13 cellular contexts compared by ENCODE assay signal in genomic region chr15:48355377-48355776, GRCh38. TPM values are rescaled to one million over a fixed set of nuclear protein-coding genes. Genes with fewer than 3 reads are reported as not detected.
DNase-seq lines count a peak whose midpoint lies in the region; ATAC-seq and TF ChIP-seq lines count a peak whose summit lies in the region.
"Had no signal": no experiment of that assay in that cellular context is flagged by ENCODE, and none has a peak within 500 bp of the region (broad histone marks: within the 10 kb centered on the region; RNA-seq: fewer than 3 reads in every experiment).

No MANE protein-coding gene starts in this region.

- peak; percentile 54 for ATAC-seq in gastroesophageal sphincter
- no peak for ATAC-seq in thoracic aorta (ENCODE audit: insufficient number of reproducible peaks, low FRiP score, low read depth)
- no peak for ATAC-seq in body of pancreas
- ATAC-seq: naive thymus-derived CD4-positive, alpha-beta T cell had no signal

- H3K27me3 ChIP-seq in gastroesophageal sphincter (no peaks in the 10 kb centered on the region), thoracic aorta (replicated peaks; ENCODE audit: insufficient read depth) (no peaks in the 10 kb centered on the region), body of pancreas (no peaks in the 10 kb centered on the region)

- H3K9me3 ChIP-seq in gastroesophageal sphincter (no peaks in the 10 kb centered on the region), thoracic aorta (no peaks in the 10 kb centered on the region), body of pancreas (no peaks in the 10 kb centered on the region)

- TF ChIP-seq CTCF in gastroesophageal sphincter (IDR thresholded peaks at IDR 0.05) (no peak), thoracic aorta (IDR thresholded peaks at IDR 0.05) (no peak), body of pancreas (IDR thresholded peaks at IDR 0.05) (no peak)

- WGBS in gastroesophageal sphincter (ENCODE audit: low coverage in 1 of 2), 2 donors = 75 to 82% methylated on average over 2 to 3 of the region's 6 CpGs
- WGBS in body of pancreas, 2 donors = 40 to 53% methylated on average over 5 to 6 of the region's 6 CpGs

- H3K4me3 ChIP-seq in gastroesophageal sphincter (no peak overlapping the region), thoracic aorta (peak overlapping the region; percentile 36), body of pancreas (no peak overlapping the region)

- intact Hi-C loops in body of pancreas (cut with DNase I) = no loop called here

- H3K36me3 ChIP-seq in gastroesophageal sphincter (no peaks in the 10 kb centered on the region), thoracic aorta (no peaks in the 10 kb centered on the region), body of pancreas (replicated peaks in 1 of 2; ENCODE audit: insufficient read depth in 1 of 2, low read depth in 2 of 2) (no peaks in the 10 kb centered on the region)

- TF ChIP-seq EP300 in gastroesophageal sphincter (IDR thresholded peaks at IDR 0.05) = no peak

- DNase-seq in SKM-1 treated with dmso at 0.1 percent for 144 hours (lab: John Stamatoyannopoulos, UW; ENCODE audit: unreplicated experiment) (peak; percentile 20), SKM-1 (lab: John Stamatoyannopoulos, UW; ENCODE audit: unreplicated experiment) (no peak), NCI-H226 (peak; percentile 38), thoracic aorta (ENCODE audit: low spot score) (no peak), NCI-H1694 (lab: John Stamatoyannopoulos, UW) (no peak), body of pancreas (no peak), NCI-H2196 (lab: John Stamatoyannopoulos, UW; ENCODE audit: unreplicated experiment) (no peak)
- DNase-seq: 8988T; glutamatergic neuron; naive thymus-derived CD4-positive, alpha-beta T cell; NCI-H526 treated with DMSO at 0.1 percent for 48 hours; stimulated activated CD4-positive, alpha-beta T cell treated with anti-CD3 and anti-CD28 coated beads, Interleukin-2, amount 100 ng/mL, for 24 hours had no signal

- H3K27ac ChIP-seq in gastroesophageal sphincter (peak overlapping the region in 1 of 4 donors; percentile 14), thoracic aorta (peak overlapping the region in 1 of 2 donors; percentile 41), body of pancreas (no peak overlapping the region)

- H3K4me1 ChIP-seq in gastroesophageal sphincter = peaks cover 0 to 18% (median 0%) of the 10 kb centered on the region in 3 donors
- H3K4me1 ChIP-seq in thoracic aorta (ENCODE audit: control insufficient read depth in 1 of 2, low read depth in 2 of 2) = peaks cover 6 to 29% of the 10 kb centered on the region in 2 donors
- no peaks in the 10 kb centered on the region for H3K4me1 ChIP-seq in body of pancreas

- TF ChIP-seq POLR2A in gastroesophageal sphincter (IDR thresholded peaks at IDR 0.05) (no peak), body of pancreas (IDR thresholded peaks at IDR 0.05) (no peak)

RNA-seq across cellular contexts. Expression of gene DUT, which starts 24.1 kb away (rescaled TPM):
- 100 to 1,000 TPM in 1 of 4 donors, 10 to 100 TPM in 3; 76.2 to 155 (median 80.9) TPM for total RNA-seq in gastroesophageal sphincter
- total RNA-seq in thoracic aorta = 100 to 1,000 TPM in 1 of 2 donors, 10 to 100 TPM in 1; 50.7 to 106 TPM
- total RNA-seq in body of pancreas = 10 to 100 TPM; 71.1 to 77.8 TPM

Comparison
In these comparisons a context has a peak if more than half of its experiments do, and no peak if none do; other contexts are left out.
1. DNase-seq: peak in SKM-1 treated with dmso at 0.1 percent for 144 hours (single experiment) and NCI-H226 (single experiment); none in SKM-1 (single experiment), thoracic aorta (single experiment), NCI-H1694 (single experiment), body of pancreas (0 of 4) and NCI-H2196 (single experiment).